Comparison of ENCODE assay signal across 11 cellular contexts in the genomic region with DNA sequence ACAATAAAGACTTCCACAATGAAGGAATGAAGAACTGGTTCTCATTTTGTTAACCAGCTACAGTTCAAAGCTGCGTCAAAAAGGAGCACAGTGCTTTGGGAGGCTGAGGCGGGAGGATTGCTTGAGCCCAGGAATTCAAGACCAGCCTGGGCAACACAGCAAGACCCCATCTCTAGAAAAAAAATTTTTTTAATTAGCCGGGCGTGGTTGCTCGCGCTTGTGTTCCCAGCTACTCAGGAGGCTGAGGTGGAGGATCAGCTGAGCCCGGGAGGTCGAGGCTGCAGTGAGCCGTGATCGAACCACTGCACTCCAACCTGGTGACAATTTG. TPM values are rescaled to one million over a fixed set of nuclear protein-coding genes. Genes with fewer than 3 reads are reported as not detected.
A peak's percentile ranks its signal among the peaks of the same experiment; 100 is the strongest.
DNase-seq lines count a peak whose midpoint lies in the region; ATAC-seq and TF ChIP-seq lines count a peak whose summit lies in the region.
"Had no signal": no experiment of that assay in that cellular context is flagged by ENCODE, and none has a peak within 500 bp of the region (broad histone marks: within the 10 kb centered on the region; RNA-seq: fewer than 3 reads in every experiment).

No MANE protein-coding gene starts in this region.

- intact Hi-C loops in stomach (cut with DNase I; ENCODE audit: low total_unique reads), result no loop called here

- peaks cover 59% of the 10 kb centered on the region for H3K27me3 Mint-ChIP-seq in activated T-cell treated with anti-CD3 and anti-CD28 coated beads, Interleukin-2, amount 50 U/mL, for 4 hours (ENCODE audit: low read depth)
- H3K27me3 Mint-ChIP-seq in activated naive CD8-positive, alpha-beta T cell treated with anti-CD3 and anti-CD28 coated beads, Interleukin-2, amount 50 U/mL, for 24 hours, result peaks cover 65% of the 10 kb centered on the region
- H3K27me3 Mint-ChIP-seq in immature natural killer cell (ENCODE audit: low read depth in 3 of 3), result peaks cover 12 to 31% (median 23%) of the 10 kb centered on the region in 3 donors

- no peak overlapping the region for H3K27ac Mint-ChIP-seq in activated naive CD8-positive, alpha-beta T cell treated with anti-CD3 and anti-CD28 coated beads, Interleukin-2, amount 50 U/mL, for 24 hours
- H3K27ac Mint-ChIP-seq in immature natural killer cell, result no peak overlapping the region

- DNase-seq in activated T-cell treated with anti-CD3 and anti-CD28 coated beads, Interleukin-2, amount 50 U/mL, for 4 hours, result no peak
- DNase-seq in activated T-cell treated with anti-CD3 and anti-CD28 coated beads for 4 hours, result no peak
- no peak for DNase-seq in activated naive CD8-positive, alpha-beta T cell treated with anti-CD3 and anti-CD28 coated beads, Interleukin-2, amount 50 U/mL, for 24 hours
- no peak for DNase-seq in immature natural killer cell
- DNase-seq in stomach, result no peak
- DNase-seq in stimulated activated CD4-positive, alpha-beta T cell treated with anti-CD3 and anti-CD28 coated beads, Interleukin-4, amount 100 ng/mL, for 4 hours, result no peak
- DNase-seq in activated CD4-positive, CD25-positive, alpha-beta regulatory T cell (lab: John Stamatoyannopoulos, UW), result no peak
- no peak for DNase-seq in stimulated activated naive CD4-positive, alpha-beta T cell (lab: John Stamatoyannopoulos, UW)
- DNase-seq: activated effector memory CD4-positive, alpha-beta T cell treated with anti-CD3 and anti-CD28 coated beads, Interleukin-2, amount 50 U/mL, for 16 hours; AML-193; SHP77 treated with DMSO at 0.1 percent for 48 hours had no signal

- no peak overlapping the region for H3K27ac ChIP-seq in stomach

- no peaks in the 10 kb centered on the region for H3K9me3 ChIP-seq in stomach

- peaks cover 5 to 78% (median 37%) of the 10 kb centered on the region in 3 donors for H3K27me3 ChIP-seq in stomach

- H3K36me3 Mint-ChIP-seq in activated T-cell treated with anti-CD3 and anti-CD28 coated beads, Interleukin-2, amount 50 U/mL, for 4 hours (ENCODE audit: insufficient read depth), result no peaks in the 10 kb centered on the region
- no peaks in the 10 kb centered on the region for H3K36me3 Mint-ChIP-seq in activated naive CD8-positive, alpha-beta T cell treated with anti-CD3 and anti-CD28 coated beads, Interleukin-2, amount 50 U/mL, for 24 hours (ENCODE audit: low read depth)
- H3K36me3 Mint-ChIP-seq in immature natural killer cell, result no peaks in the 10 kb centered on the region

- no peaks in the 10 kb centered on the region for H3K36me3 ChIP-seq in stomach

- H3K4me1 Mint-ChIP-seq in activated T-cell treated with anti-CD3 and anti-CD28 coated beads, Interleukin-2, amount 50 U/mL, for 4 hours (ENCODE audit: low read depth), result peaks cover 18% of the 10 kb centered on the region
- peaks cover 13% of the 10 kb centered on the region for H3K4me1 Mint-ChIP-seq in activated naive CD8-positive, alpha-beta T cell treated with anti-CD3 and anti-CD28 coated beads, Interleukin-2, amount 50 U/mL, for 24 hours
- peaks cover 27 to 38% of the 10 kb centered on the region in 2 donors for H3K4me1 Mint-ChIP-seq in immature natural killer cell

- no peak for ATAC-seq in activated T-cell treated with anti-CD3 and anti-CD28 coated beads, Interleukin-2, amount 50 U/mL, for 4 hours
- no peak for ATAC-seq in activated naive CD8-positive, alpha-beta T cell treated with anti-CD3 and anti-CD28 coated beads, Interleukin-2, amount 50 U/mL, for 24 hours

- TF ChIP-seq EP300 in stomach (IDR thresholded peaks at IDR 0.05), result no peak

- H3K4me3 ChIP-seq in stomach, result peak overlapping the region; percentile 41 to 60 (median 46)

- no peak for TF ChIP-seq POLR2A in stomach (IDR thresholded peaks at IDR 0.05)

- H3K4me1 ChIP-seq in stomach, result peaks cover 24 to 46% (median 43%) of the 10 kb centered on the region in 4 donors

- peak overlapping the region; percentile 42 for H3K4me3 Mint-ChIP-seq in activated T-cell treated with anti-CD3 and anti-CD28 coated beads, Interleukin-2, amount 50 U/mL, for 4 hours
- peak overlapping the region; percentile 68 for H3K4me3 Mint-ChIP-seq in activated naive CD8-positive, alpha-beta T cell treated with anti-CD3 and anti-CD28 coated beads, Interleukin-2, amount 50 U/mL, for 24 hours
- H3K4me3 Mint-ChIP-seq in immature natural killer cell, result peak overlapping the region; percentile 58 to 79 (median 63)

- H3K9me3 Mint-ChIP-seq in activated T-cell treated with anti-CD3 and anti-CD28 coated beads, Interleukin-2, amount 50 U/mL, for 4 hours, result no peaks in the 10 kb centered on the region
- H3K9me3 Mint-ChIP-seq in activated naive CD8-positive, alpha-beta T cell treated with anti-CD3 and anti-CD28 coated beads, Interleukin-2, amount 50 U/mL, for 24 hours, result no peaks in the 10 kb centered on the region
- no peaks in the 10 kb centered on the region for H3K9me3 Mint-ChIP-seq in immature natural killer cell

- 52 to 74% (median 64%) methylated on average over 10 of the region's 10 CpGs for WGBS in stomach, 5 donors

- TF ChIP-seq CTCF in stomach (IDR thresholded peaks at IDR 0.05), result no peak

RNA-seq across cellular contexts. Expression of a gene that starts 0.8 kb away (rescaled TPM):
- not detected for total RNA-seq in activated T-cell treated with anti-CD3 and anti-CD28 coated beads, Interleukin-2, amount 50 U/mL, for 4 hours
- polyA plus RNA-seq in immature natural killer cell (under 1 TPM in 2 of 3 donors, not detected in 1; 0.12 to 0.34 TPM), stomach (under 1 TPM in 1 of 3 donors, not detected in 2; 0.55 TPM)
- under 1 TPM in 1 of 5 donors, not detected in 4; 0.18 TPM for total RNA-seq in stomach

RNA-seq across cellular contexts. Expression of a gene that starts 55.5 kb away (rescaled TPM):
- 10 to 100 TPM; 67.5 to 81.8 (median 74.8) TPM for total RNA-seq in activated T-cell treated with anti-CD3 and anti-CD28 coated beads, Interleukin-2, amount 50 U/mL, for 4 hours
- polyA plus RNA-seq in immature natural killer cell (10 to 100 TPM; 17.2 to 31.3 (median 27.5) TPM), stomach (10 to 100 TPM; 12.8 to 14.7 (median 14.4) TPM)
- 10 to 100 TPM in 3 of 5 donors, 1 to 10 TPM in 1, not detected in 1; 5.4 to 32.4 (median 28.4) TPM for total RNA-seq in stomach
